Comparison of ENCODE assay signal across 6 cellular contexts in genomic region chr17:2054262-2054739, GRCh38. TPM values are rescaled to one million over a fixed set of nuclear protein-coding genes. Genes with fewer than 3 reads are reported as not detected.
DNase-seq lines count a peak whose midpoint lies in the region; ATAC-seq and TF ChIP-seq lines count a peak whose summit lies in the region.

No MANE protein-coding gene starts in this region.

- no peaks in the 10 kb centered on the region for H3K9me3 ChIP-seq in PC-9 (ENCODE audit: insufficient read depth, low read depth)

- no peak for DNase-seq in GM06990 (ENCODE audit: extremely low read depth, insufficient read length)
- DNase-seq in PC-9: peak; percentile 56 to 57
- peak; percentile 48 for DNase-seq in epithelial cell of esophagus (ENCODE audit: low read depth)
- peak; percentile 39 for DNase-seq in stimulated activated CD4-positive, alpha-beta T cell treated with anti-CD3 and anti-CD28 coated beads, Interleukin-4, amount 100 ng/mL, for 1 hour
- DNase-seq in GM03348 (ENCODE audit: low spot score): no peak

- H3K4me3 ChIP-seq in GM06990 (replicated peaks; ENCODE audit: low read depth, low read length) (peak overlapping the region; percentile 78), PC-9 (peak overlapping the region; percentile 66), epithelial cell of esophagus (ENCODE audit: low read length) (peak overlapping the region; percentile 24)

- H3K36me3 ChIP-seq in GM06990 (ENCODE audit: control insufficient read depth, insufficient read depth, low read length) (peaks cover 7% of the 10 kb centered on the region), PC-9 (ENCODE audit: low read depth) (no peaks in the 10 kb centered on the region)

- TF ChIP-seq CTCF in GM06990 (IDR thresholded peaks at IDR 0.05; ENCODE audit: insufficient read depth, low read length, poor library complexity, severe bottlenecking) (no peak), PC-9 (conservative IDR thresholded peaks at IDR 0.05) (no peak), epithelial cell of esophagus (IDR thresholded peaks at IDR 0.05; ENCODE audit: insufficient read depth, low read depth, low read length, missing control alignments) (no peak)

- CTCF ChIA-PET in PC-9 (lab: Charles Lee): interaction anchor here (0.5 to 3.1 kb wide), 12 partner anchors 29 to 837 kb away, joined by 3 to 14 read pairs (median 4); no protein-coding TSS in a partner anchor

- peak overlapping the region; percentile 59 for H2AFZ ChIP-seq in PC-9

- H3K9me2 ChIP-seq in PC-9 (ENCODE audit: insufficient read depth): no peaks in the 10 kb centered on the region

- POLR2A ChIA-PET in PC-9 (lab: Charles Lee; ENCODE audit: unreplicated experiment): no interaction called here

- H3F3A ChIP-seq in PC-9 (ENCODE audit: insufficient read depth, low read depth): peaks cover 14% of the 10 kb centered on the region

- no TSS peak for BruUV-seq in PC-9 (replicated peaks; lab: Mats Ljungman, UMichigan)

- peaks cover 7% of the 10 kb centered on the region; the same call in 1 of the 2 replicates for H3K4me1 ChIP-seq in PC-9 (replicated peaks; ENCODE audit: insufficient read depth)

- H3K79me2 ChIP-seq in PC-9 (ENCODE audit: low read depth): no peaks in the 10 kb centered on the region

- H3K4me2 ChIP-seq in PC-9: peak overlapping the region; percentile 93

- no peak for ATAC-seq in GM19035 (IDR thresholded peaks at IDR 0.05; ENCODE audit: unreplicated experiment)

- intact Hi-C loops in PC-9 (cut with micrococcal nuclease; ENCODE audit: unreplicated experiment): loop anchor here (1.0 to 5.0 kb wide), 5 partner anchors 116 to 348 kb away; partner anchors contain the start of gene MNT

- no peaks in the 10 kb centered on the region for H3K27me3 ChIP-seq in GM06990 (replicated peaks; ENCODE audit: control insufficient read depth, insufficient read depth, low read length)
- peaks cover 12% of the 10 kb centered on the region for H3K27me3 ChIP-seq in PC-9 (ENCODE audit: insufficient read depth, low read depth)

- no peaks in the 10 kb centered on the region for H4K20me1 ChIP-seq in PC-9 (ENCODE audit: insufficient read depth)

- no peak overlapping the region for H3K27ac ChIP-seq in PC-9

RNA-seq across cellular contexts. Expression of gene HIC1, which starts 0.6 kb away (rescaled TPM):
- total RNA-seq in PC-9 (2021): 0.63 and 1.6 TPM in 2 replicates

RNA-seq across cellular contexts. Expression of gene OVCA2, which starts 12.5 kb away (rescaled TPM):
- 34.4 and 35.4 TPM in 2 replicates for total RNA-seq in PC-9 (2021)

RNA-seq across cellular contexts. Expression of gene DPH1, which starts 24.3 kb away (rescaled TPM):
- total RNA-seq in PC-9 (2021): 36.7 and 44.9 TPM in 2 replicates

RNA-seq across cellular contexts. Expression of gene RTN4RL1, which starts 29.2 kb away (rescaled TPM):
- 0.13 and 0.35 TPM in 2 replicates for total RNA-seq in PC-9 (2021)

Comparison
In these comparisons a context has a peak if more than half of its experiments do, and no peak if none do; other contexts are left out.
1. DNase-seq: peak in PC-9 (2 of 2), epithelial cell of esophagus (single experiment) and stimulated activated CD4-positive, alpha-beta T cell treated with anti-CD3 and anti-CD28 coated beads, Interleukin-4, amount 100 ng/mL, for 1 hour (single experiment); none in GM06990 (single experiment) and GM03348 (single experiment).
2. H3K4me3 ChIP-seq: peak in every context shown above with its lines; median percentile 78 in GM06990; 66 in PC-9; 24 in epithelial cell of esophagus.